ENCODE assay signal across 7 cellular contexts in genomic region chr2:40281021-40281940, GRCh38.
DNase-seq lines count a peak whose midpoint lies in the region; ATAC-seq and TF ChIP-seq lines count a peak whose summit lies in the region.

No MANE protein-coding gene starts in this region.

- peak overlapping the region; percentile 66 to 83 for H3K27ac ChIP-seq in testis

- ATAC-seq in GM19463 (IDR thresholded peaks at IDR 0.05; ENCODE audit: unreplicated experiment), result peak; percentile 62
- ATAC-seq in HG03097 (IDR thresholded peaks at IDR 0.05; ENCODE audit: low FRiP score, unreplicated experiment), result no peak

- no peaks in the 10 kb centered on the region for H3K36me3 ChIP-seq in testis (ENCODE audit: low read depth, missing control alignments)

- peaks cover 32% of the 10 kb centered on the region for H3K4me1 ChIP-seq in testis

- TF ChIP-seq CTCF in testis (IDR thresholded peaks at IDR 0.05), result no peak

- DNase-seq in HS-5 (ENCODE audit: low read depth), result peak; percentile 26
- DNase-seq in fibroblast of the conjunctiva (ENCODE audit: low read depth), result peak; percentile 45
- DNase-seq in testis, result peak; percentile 90
- no peak for DNase-seq in NCI-H2171 treated with DMSO at 0.1 percent for 48 hours (lab: John Stamatoyannopoulos, UW)
- DNase-seq in HuH-7 (ENCODE audit: low spot score), result no peak

- H3K4me3 ChIP-seq in testis, result no peak overlapping the region

- H3K9me3 ChIP-seq in testis, result no peaks in the 10 kb centered on the region

- TF ChIP-seq POLR2A in testis (IDR thresholded peaks at IDR 0.05), result no peak

- WGBS in testis, 2 donors, result 39 to 40% methylated on average over 3 of the region's 3 CpGs

- intact Hi-C loops in testis (cut with DNase I; ENCODE audit: low total_unique reads), result no loop called here

- no peaks in the 10 kb centered on the region for H3K27me3 ChIP-seq in testis

Comparison
In these comparisons a context has a peak if more than half of its experiments do, and no peak if none do; other contexts are left out.
1. DNase-seq: peak in HS-5 (single experiment), fibroblast of the conjunctiva (single experiment) and testis (single experiment); none in NCI-H2171 treated with DMSO at 0.1 percent for 48 hours (single experiment) and HuH-7 (single experiment).